Comparison of ENCODE assay signal across 1 cellular context in genomic region chr7:118259115-118259514, GRCh38.
TF ChIP-seq lines count a peak whose summit lies in the region.

No MANE protein-coding gene starts in this region.

TF ChIP-seq in liver, 16 proteins besides CTCF, POLR2A, EP300 and RAD21 (continued from another document):
- TF ChIP-seq ZBTB33 (IDR thresholded peaks at IDR 0.05): no peak
- TF ChIP-seq FOXA1 (IDR thresholded peaks at IDR 0.05): no peak
- no peak for TF ChIP-seq YY1 (IDR thresholded peaks at IDR 0.05)
- no peak for TF ChIP-seq HNF4G (IDR thresholded peaks at IDR 0.05)
- TF ChIP-seq SP1 (IDR thresholded peaks at IDR 0.05): no peak
- no peak for TF ChIP-seq REST (IDR thresholded peaks at IDR 0.05)
- TF ChIP-seq, protein P1, sequence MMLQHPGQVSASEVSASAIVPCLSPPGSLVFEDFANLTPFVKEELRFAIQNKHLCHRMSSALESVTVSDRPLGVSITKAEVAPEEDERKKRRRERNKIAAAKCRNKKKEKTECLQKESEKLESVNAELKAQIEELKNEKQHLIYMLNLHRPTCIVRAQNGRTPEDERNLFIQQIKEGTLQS (IDR thresholded peaks at IDR 0.05): no peak
